In the genomic region with DNA sequence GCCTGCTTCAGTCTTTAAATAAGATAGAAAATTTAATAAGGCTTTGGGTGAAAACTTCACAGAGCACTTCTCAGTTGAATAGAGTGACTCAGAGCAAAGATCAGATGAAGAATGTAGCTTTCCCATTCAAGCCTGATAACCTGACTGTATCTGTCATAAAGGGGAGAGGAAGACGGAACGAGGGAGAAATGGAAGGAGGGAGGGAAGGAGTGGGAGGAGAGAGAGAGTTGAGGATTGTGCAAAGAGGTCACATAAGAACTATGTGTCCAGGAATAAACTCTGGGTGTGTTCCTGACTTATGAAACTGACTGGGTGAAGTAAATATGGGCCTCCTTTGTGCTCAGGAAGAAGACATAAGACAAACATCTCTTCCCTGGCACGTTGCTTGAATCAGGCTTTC, we compare ENCODE assay signal across 20 cellular contexts.
A peak's percentile ranks its signal among the peaks of the same experiment; 100 is the strongest.
DNase-seq lines count a peak whose midpoint lies in the region; ATAC-seq and TF ChIP-seq lines count a peak whose summit lies in the region.
"Had no signal": no experiment of that assay in that cellular context is flagged by ENCODE, and none has a peak within 500 bp of the region (broad histone marks: within the 10 kb centered on the region; RNA-seq: fewer than 3 reads in every experiment).

No MANE protein-coding gene starts in this region.

- H3K27me3 ChIP-seq in mammary epithelial cell (ENCODE audit: insufficient read depth, low read length) (peaks cover 2% of the 10 kb centered on the region), tibial nerve (no peaks in the 10 kb centered on the region)
- H3K27me3 ChIP-seq: upper lobe of left lung had no signal

- no peaks in the 10 kb centered on the region for H3K4me1 Mint-ChIP-seq in MCF 10A (ENCODE audit: insufficient read depth, unreplicated experiment)
- H3K4me1 Mint-ChIP-seq: activated CD4-positive, alpha-beta T cell treated with anti-CD3 and anti-CD28 coated beads for 36 hours had no signal

- H3K9ac ChIP-seq in mammary epithelial cell (ENCODE audit: insufficient read depth, low read length) = no peak overlapping the region

- H3K36me3 ChIP-seq in mammary epithelial cell (ENCODE audit: insufficient read depth, low read length) (no peaks in the 10 kb centered on the region), tibial nerve (no peaks in the 10 kb centered on the region)
- H3K36me3 ChIP-seq: upper lobe of left lung had no signal

- no peak for TF ChIP-seq POLR2A in tibial nerve (IDR thresholded peaks at IDR 0.05)

- H3K36me3 Mint-ChIP-seq in MCF 10A (ENCODE audit: insufficient read depth, unreplicated experiment) = no peaks in the 10 kb centered on the region

- POLR2A ChIA-PET in MCF 10A (lab: Yijun Ruan, JAX) = interaction anchor here (1.3 kb wide), 1 partner anchor 45 kb away, joined by 4 read pairs; no protein-coding TSS in a partner anchor

- peak; percentile 53 for DNase-seq in MCF 10A (ENCODE audit: unreplicated experiment)
- DNase-seq in mammary epithelial cell = no peak
- peak; percentile 98 for DNase-seq in amniotic epithelial cell (ENCODE audit: low read depth)
- DNase-seq in left ventricle myocardium superior = no peak
- DNase-seq in tibial nerve (ENCODE audit: low spot score in 2 of 2) = peak in 1 of 2 donors; percentile 18
- DNase-seq in KBM-7 = no peak
- no peak for DNase-seq in Ammon's horn (ENCODE audit: low spot score)
- DNase-seq: 8988T; activated CD4-positive, alpha-beta T cell treated with anti-CD3 and anti-CD28 coated beads for 36 hours; dermis blood vessel endothelial cell; erythroblast; GOT3; Kasumi-1; NCI-H446; NK-92 treated with Interleukin-12 subunit alpha and Interleukin-12 subunit beta, amount 100 ng/mL, for 24 hours; SHP77 treated with DMSO at 0.1 percent for 48 hours; upper lobe of left lung had no signal

- H3K4me1 ChIP-seq in mammary epithelial cell (ENCODE audit: insufficient read depth, low read length) (no peaks in the 10 kb centered on the region), tibial nerve (peaks cover 0 to 9% (median 2%) of the 10 kb centered on the region in 4 donors)

- H3K4me3 ChIP-seq in mammary epithelial cell (replicated peaks in 1 of 3; ENCODE audit: insufficient read depth in 1 of 3, low read depth in 2 of 3, low read length in 3 of 3) (no peak overlapping the region), tibial nerve (no peak overlapping the region)
- H3K4me3 ChIP-seq: upper lobe of left lung had no signal

- BruUV-seq in MCF 10A (replicated peaks; lab: Mats Ljungman, UMichigan) (no TSS peak), mammary epithelial cell (replicated peaks; lab: Mats Ljungman, UMichigan) (no TSS peak)

- H3K9me3 ChIP-seq in mammary epithelial cell (replicated peaks; ENCODE audit: insufficient read depth, low read length) (no peaks in the 10 kb centered on the region), tibial nerve (peaks cover 0 to 8% (median 0%) of the 10 kb centered on the region in 4 donors)

- no peak overlapping the region for H3K4me2 ChIP-seq in mammary epithelial cell (ENCODE audit: insufficient read depth, low read depth, low read length)

- TF ChIP-seq CTCF in MCF 10A (IDR thresholded peaks at IDR 0.05; ENCODE audit: unreplicated experiment) (no peak), mammary epithelial cell (conservative IDR thresholded peaks at IDR 0.05 in 1 of 2, IDR thresholded peaks at IDR 0.05 in 1 of 2; ENCODE audit: extremely low read depth in 1 of 2, insufficient read depth in 1 of 2, low read depth in 1 of 2, low read length in 2 of 2) (no peak), tibial nerve (IDR thresholded peaks at IDR 0.05) (no peak)

- no peaks in the 10 kb centered on the region for H3K9me3 Mint-ChIP-seq in MCF 10A (ENCODE audit: unreplicated experiment)

- CTCF ChIA-PET in MCF 10A (lab: Yijun Ruan, JAX) (interaction anchor here (0.5 to 1.0 kb wide), 3 partner anchors 52 to 875 kb away, joined by 3 read pairs; no protein-coding TSS in a partner anchor), mammary epithelial cell (lab: Charles Lee; ENCODE audit: low non-redundant PET) (no interaction called here)

- no peaks in the 10 kb centered on the region for H3K27me3 Mint-ChIP-seq in MCF 10A (ENCODE audit: insufficient read depth, unreplicated experiment)
- H3K27me3 Mint-ChIP-seq: activated CD4-positive, alpha-beta T cell treated with anti-CD3 and anti-CD28 coated beads for 36 hours had no signal

- H4K20me1 ChIP-seq in mammary epithelial cell (ENCODE audit: insufficient read depth, low read length) = no peaks in the 10 kb centered on the region

- no peaks in the 10 kb centered on the region for H3K79me2 ChIP-seq in mammary epithelial cell (ENCODE audit: insufficient read depth, low read length)

- no peak overlapping the region for H3K27ac Mint-ChIP-seq in MCF 10A (ENCODE audit: low read depth, unreplicated experiment)
- H3K27ac Mint-ChIP-seq: activated CD4-positive, alpha-beta T cell treated with anti-CD3 and anti-CD28 coated beads for 36 hours; T-helper 2 cell treated with Interferon-gamma antibody and Interleukin-4, amounts not matched to agents 5 μg/mL and 100 μg/mL, for 36 hours had no signal

- ATAC-seq in left ventricle myocardium superior (peak; percentile 71), GM21723 (IDR thresholded peaks at IDR 0.05; ENCODE audit: unreplicated experiment) (no peak)
- ATAC-seq: activated CD4-positive, alpha-beta T cell treated with anti-CD3 and anti-CD28 coated beads for 36 hours; left lobe of liver had no signal

- no peak overlapping the region for H3K4me3 Mint-ChIP-seq in MCF 10A (ENCODE audit: unreplicated experiment)
- H3K4me3 Mint-ChIP-seq: activated CD4-positive, alpha-beta T cell treated with anti-CD3 and anti-CD28 coated beads for 36 hours; T-helper 2 cell treated with Interferon-gamma antibody and Interleukin-4, amounts not matched to agents 5 μg/mL and 100 μg/mL, for 36 hours had no signal

- H2AFZ ChIP-seq in mammary epithelial cell (ENCODE audit: low read depth, low read length) = no peak overlapping the region

- H3K27ac ChIP-seq in mammary epithelial cell (ENCODE audit: insufficient read depth, low read depth, low read length) (no peak overlapping the region), tibial nerve (peak overlapping the region in 3 of 4 donors; percentile 60 to 73 (median 72))
- H3K27ac ChIP-seq: upper lobe of left lung had no signal

- in situ Hi-C loops in mammary epithelial cell (cut with MboI; ENCODE audit: low sequenced_read_pairs in 2 of 2) = no loop called here
- in situ Hi-C loops in KBM-7 (cut with MboI; ENCODE audit: low pct_unique_long_range_greater_than_20kb, low sequenced_read_pairs) = no loop called here

- dilution Hi-C loops in mammary epithelial cell (cut with HindIII; ENCODE audit: low sequenced_read_pairs) = no loop called here

- 69% methylated on average over 3 of the region's 3 CpGs for WGBS in mammary epithelial cell (ENCODE audit: low coverage, missing lambda C conversion rate)
- WGBS in tibial nerve, 2 donors = 22 to 24% methylated on average over 3 of the region's 3 CpGs

- peak in 1 of 2 donors; percentile 74 for TF ChIP-seq EP300 in tibial nerve (IDR thresholded peaks at IDR 0.05)

- intact Hi-C loops in MCF 10A (cut with micrococcal nuclease) = no loop called here
- intact Hi-C loops in mammary epithelial cell (cut with micrococcal nuclease) = no loop called here
- intact Hi-C loops in left ventricle myocardium superior (cut with micrococcal nuclease) = no loop called here

Comparison
In these comparisons a context has a peak if more than half of its experiments do, and no peak if none do; other contexts are left out.
1. DNase-seq: peak in MCF 10A (single experiment) and amniotic epithelial cell (single experiment); none in mammary epithelial cell (single experiment), left ventricle myocardium superior (single experiment), KBM-7 (single experiment) and Ammon's horn (single experiment).